In genomic region chr1:168726719-168727118, GRCh38 we compare ENCODE assay signal across 15 cellular contexts. TPM values are rescaled to one million over a fixed set of nuclear protein-coding genes. Genes with fewer than 3 reads are reported as not detected.
"Had no signal": no experiment of that assay in that cellular context is flagged by ENCODE, and none has a peak within 500 bp of the region (broad histone marks: within the 10 kb centered on the region; RNA-seq: fewer than 3 reads in every experiment).

No MANE protein-coding gene starts in this region.

- H3K27me3 ChIP-seq: body of pancreas, neutrophil had no signal

- H3K27ac ChIP-seq: body of pancreas, epithelial cell of prostate, neutrophil had no signal

- H3K9me3 Mint-ChIP-seq: activated B cell treated with CpG ODN at 0.5 μM for 24 hours; activated naive CD4-positive, alpha-beta T cell treated with anti-CD3 and anti-CD28 coated beads, Interleukin-2, amount 10 ng/mL, durations not matched to agents 7 days and 5 days; activated T-helper 2 cell treated with anti-CD3 and anti-CD28 coated beads, Interferon-gamma antibody, Interleukin-2, Interleukin-4, amounts not matched to agents 10 μg/mL and 5 μg/mL and 100 μg/mL, durations not matched to agents 14 hours and 24 hours and 36 hours; T-helper 1 cell treated with Interleukin-12 subunit alpha and Interleukin-12 subunit beta and Interleukin-4 antibody, amounts not matched to agents 30 μg/mL and 1 μg/mL, for 36 hours had no signal

- H3K36me3 Mint-ChIP-seq: activated naive CD4-positive, alpha-beta T cell treated with anti-CD3 and anti-CD28 coated beads, Interleukin-2, amount 10 ng/mL, durations not matched to agents 7 days and 5 days; naive B cell had no signal

- H3K4me3 ChIP-seq: body of pancreas, lung had no signal

- H3K4me1 Mint-ChIP-seq: activated B cell treated with CpG ODN at 0.5 μM for 24 hours; activated naive CD4-positive, alpha-beta T cell treated with anti-CD3 and anti-CD28 coated beads, Interleukin-2, amount 10 ng/mL, durations not matched to agents 7 days and 5 days had no signal

- H3K4me3 Mint-ChIP-seq: activated B cell treated with CpG ODN at 0.5 μM for 24 hours; activated naive CD4-positive, alpha-beta T cell treated with anti-CD3 and anti-CD28 coated beads, Interleukin-2, amount 10 ng/mL, durations not matched to agents 7 days and 5 days; naive B cell; T-helper 1 cell treated with Interleukin-12 subunit alpha and Interleukin-12 subunit beta and Interleukin-4 antibody, amounts not matched to agents 30 μg/mL and 1 μg/mL, for 36 hours had no signal

- H3K9me3 ChIP-seq: body of pancreas, neutrophil had no signal

- DNase-seq: activated B cell treated with CpG ODN at 0.5 μM for 24 hours; activated CD4-positive, alpha-beta T cell treated with anti-CD3 and anti-CD28 coated beads, Interleukin-2, amount 50 U/mL, for 1 hour; activated naive CD4-positive, alpha-beta T cell treated with anti-CD3 and anti-CD28 coated beads, Interleukin-2, amount 10 ng/mL, durations not matched to agents 7 days and 5 days; effector memory CD4-positive, alpha-beta T cell; midbrain; naive B cell had no signal

- H3K27ac Mint-ChIP-seq: activated B cell treated with CpG ODN at 0.5 μM for 24 hours; activated naive CD4-positive, alpha-beta T cell treated with anti-CD3 and anti-CD28 coated beads, Interleukin-2, amount 10 ng/mL, durations not matched to agents 7 days and 5 days; activated T-helper 2 cell treated with anti-CD3 and anti-CD28 coated beads, Interferon-gamma antibody, Interleukin-2, Interleukin-4, amounts not matched to agents 10 μg/mL and 5 μg/mL and 100 μg/mL, durations not matched to agents 14 hours and 24 hours and 36 hours; T-helper 1 cell treated with Interleukin-12 subunit alpha and Interleukin-12 subunit beta and Interleukin-4 antibody, amounts not matched to agents 30 μg/mL and 1 μg/mL, for 36 hours had no signal

- H3K36me3 ChIP-seq: neutrophil had no signal

RNA-seq across cellular contexts. Expression of gene DPT, which starts 2.3 kb away (rescaled TPM):
- total RNA-seq: activated B cell treated with CpG ODN at 0.5 μM for 24 hours; activated CD8-positive, alpha-beta memory T cell treated with anti-CD3 and anti-CD28 coated beads for 36 hours; activated T-helper 2 cell treated with anti-CD3 and anti-CD28 coated beads, Interferon-gamma antibody, Interleukin-2, Interleukin-4, amounts not matched to agents 10 μg/mL and 5 μg/mL and 100 μg/mL, durations not matched to agents 14 hours and 24 hours and 36 hours; glomerular endothelial cell; pulmonary artery endothelial cell had no signal
